ENCODE assay signal across 16 cellular contexts in genomic region chr7:128172963-128173362, GRCh38.
"Had no signal": no experiment of that assay in that cellular context is flagged by ENCODE, and none has a peak within 500 bp of the region (broad histone marks: within the 10 kb centered on the region; RNA-seq: fewer than 3 reads in every experiment).

No MANE protein-coding gene starts in this region.

- H3K4me1 Mint-ChIP-seq: activated T-helper 17 cell treated with anti-CD3 and anti-CD28 coated beads, Interleukin-2, amount 50 U/mL, for 72 hours had no signal

- H3K4me3 Mint-ChIP-seq: activated CD4-positive, alpha-beta memory T cell treated with anti-CD3 and anti-CD28 coated beads, Interleukin-2, amount 10 ng/mL, durations not matched to agents 7 days and 5 days; activated naive CD4-positive, alpha-beta T cell treated with anti-CD3 and anti-CD28 coated beads, Interleukin-2, amount 50 U/mL, for 24 hours; activated T-helper 17 cell treated with anti-CD3 and anti-CD28 coated beads, Interleukin-2, amount 50 U/mL, for 72 hours; T-helper 2 cell treated with Interferon-gamma antibody and Interleukin-4, amounts not matched to agents 5 μg/mL and 100 μg/mL, for 36 hours had no signal

- H3K27ac Mint-ChIP-seq: activated CD4-positive, alpha-beta memory T cell treated with anti-CD3 and anti-CD28 coated beads, Interleukin-2, amount 10 ng/mL, durations not matched to agents 7 days and 5 days; activated naive CD4-positive, alpha-beta T cell treated with anti-CD3 and anti-CD28 coated beads, Interleukin-2, amount 50 U/mL, for 24 hours; activated T-helper 17 cell treated with anti-CD3 and anti-CD28 coated beads, Interleukin-2, amount 50 U/mL, for 72 hours; T-helper 2 cell treated with Interferon-gamma antibody and Interleukin-4, amounts not matched to agents 5 μg/mL and 100 μg/mL, for 36 hours had no signal

- H3K9me3 Mint-ChIP-seq: activated CD4-positive, alpha-beta memory T cell treated with anti-CD3 and anti-CD28 coated beads, Interleukin-2, amount 10 ng/mL, durations not matched to agents 7 days and 5 days; activated naive CD4-positive, alpha-beta T cell treated with anti-CD3 and anti-CD28 coated beads, Interleukin-2, amount 50 U/mL, for 24 hours; activated T-helper 17 cell treated with anti-CD3 and anti-CD28 coated beads, Interleukin-2, amount 50 U/mL, for 72 hours; T-helper 2 cell treated with Interferon-gamma antibody and Interleukin-4, amounts not matched to agents 5 μg/mL and 100 μg/mL, for 36 hours had no signal

- ATAC-seq: activated T-helper 17 cell treated with anti-CD3 and anti-CD28 coated beads, Interleukin-2, amount 50 U/mL, for 72 hours; body of pancreas; gastroesophageal sphincter had no signal

- H3K36me3 Mint-ChIP-seq: activated naive CD4-positive, alpha-beta T cell treated with anti-CD3 and anti-CD28 coated beads, Interleukin-2, amount 50 U/mL, for 24 hours had no signal

- DNase-seq: activated CD4-positive, alpha-beta memory T cell treated with anti-CD3 and anti-CD28 coated beads, Interleukin-2, amount 10 ng/mL, durations not matched to agents 7 days and 5 days; activated CD4-positive, alpha-beta T cell treated with anti-CD3 and anti-CD28 coated beads for 1 hour; body of pancreas; central memory CD4-positive, alpha-beta T cell; effector memory CD4-positive, alpha-beta T cell; kidney; left ventricle myocardium inferior; mesendoderm; retina; stimulated activated CD4-positive, alpha-beta T cell treated with anti-CD3 and anti-CD28 coated beads, Interleukin-15, amount 100 ng/mL, for 24 hours; stimulated activated CD4-positive, alpha-beta T cell treated with anti-CD3 and anti-CD28 coated beads, Interleukin-4, amount 100 ng/mL, for 24 hours; thyroid gland had no signal
